1 cellular context compared by ENCODE assay signal in the genomic region with DNA sequence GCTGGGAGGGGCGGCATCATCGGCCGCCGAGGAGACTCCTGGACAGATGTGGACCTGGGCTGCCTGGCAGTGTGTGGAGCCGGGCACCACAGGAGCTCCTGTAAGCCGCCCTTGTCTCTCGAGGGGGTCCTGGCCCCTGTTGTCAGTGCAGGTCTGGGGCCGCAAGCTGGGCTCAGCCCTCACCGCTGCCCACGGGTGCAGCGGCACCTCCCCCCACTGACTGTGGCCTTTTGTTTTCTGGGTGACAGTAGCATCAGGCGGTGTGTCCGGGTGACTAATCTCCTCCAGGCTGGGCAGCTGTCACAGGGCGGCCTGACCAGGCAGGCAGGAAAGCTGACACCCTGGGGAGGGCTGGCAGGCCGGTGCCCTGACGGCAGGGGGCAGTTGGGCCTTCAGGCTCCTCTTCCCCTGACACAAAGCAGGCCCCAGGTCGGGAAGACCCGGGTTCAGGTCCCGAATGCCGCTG.
TF ChIP-seq lines count a peak whose summit lies in the region.

No MANE protein-coding gene starts in this region.

TF ChIP-seq in K562, 482 proteins besides CTCF, POLR2A, EP300 and RAD21:
- TF ChIP-seq ZFX (CRISPR knock-in tag; IDR thresholded peaks at IDR 0.05) (peak; percentile 19), HNRNPL (IDR thresholded peaks at IDR 0.05; ENCODE audit: low read depth, low read length) (0 out of 2 replicates have a peak, but pooled peaks have one; percentile 24), MCM7 (IDR thresholded peaks at IDR 0.05) (no peak), PCBP1 (IDR thresholded peaks at IDR 0.05; ENCODE audit: low read depth, low read length, poor library complexity, severe bottlenecking) (peak; percentile 43), FIP1L1 (IDR thresholded peaks at IDR 0.05; ENCODE audit: low read depth, low read length, poor library complexity, severe bottlenecking) (peak; percentile 38), STAT6 (CRISPR knock-in tag; IDR thresholded peaks at IDR 0.05) (no peak), POLR2G (IDR thresholded peaks at IDR 0.05; ENCODE audit: low read depth, low read length) (peak; percentile 13; the same call in 1 of the 2 replicates), BRCA1 (IDR thresholded peaks at IDR 0.05) (no peak), BRCA1 (CRISPR knock-in tag; IDR thresholded peaks at IDR 0.05) (0 out of 2 replicates have a peak, but pooled peaks have one; percentile 76)
- TF ChIP-seq, protein P1, sequence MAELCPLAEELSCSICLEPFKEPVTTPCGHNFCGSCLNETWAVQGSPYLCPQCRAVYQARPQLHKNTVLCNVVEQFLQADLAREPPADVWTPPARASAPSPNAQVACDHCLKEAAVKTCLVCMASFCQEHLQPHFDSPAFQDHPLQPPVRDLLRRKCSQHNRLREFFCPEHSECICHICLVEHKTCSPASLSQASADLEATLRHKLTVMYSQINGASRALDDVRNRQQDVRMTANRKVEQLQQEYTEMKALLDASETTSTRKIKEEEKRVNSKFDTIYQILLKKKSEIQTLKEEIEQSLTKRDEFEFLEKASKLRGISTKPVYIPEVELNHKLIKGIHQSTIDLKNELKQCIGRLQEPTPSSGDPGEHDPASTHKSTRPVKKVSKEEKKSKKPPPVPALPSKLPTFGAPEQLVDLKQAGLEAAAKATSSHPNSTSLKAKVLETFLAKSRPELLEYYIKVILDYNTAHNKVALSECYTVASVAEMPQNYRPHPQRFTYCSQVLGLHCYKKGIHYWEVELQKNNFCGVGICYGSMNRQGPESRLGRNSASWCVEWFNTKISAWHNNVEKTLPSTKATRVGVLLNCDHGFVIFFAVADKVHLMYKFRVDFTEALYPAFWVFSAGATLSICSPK (IDR thresholded peaks at IDR 0.05; ENCODE audit: borderline replicate concordance): no peak
- TF ChIP-seq, protein P2, sequence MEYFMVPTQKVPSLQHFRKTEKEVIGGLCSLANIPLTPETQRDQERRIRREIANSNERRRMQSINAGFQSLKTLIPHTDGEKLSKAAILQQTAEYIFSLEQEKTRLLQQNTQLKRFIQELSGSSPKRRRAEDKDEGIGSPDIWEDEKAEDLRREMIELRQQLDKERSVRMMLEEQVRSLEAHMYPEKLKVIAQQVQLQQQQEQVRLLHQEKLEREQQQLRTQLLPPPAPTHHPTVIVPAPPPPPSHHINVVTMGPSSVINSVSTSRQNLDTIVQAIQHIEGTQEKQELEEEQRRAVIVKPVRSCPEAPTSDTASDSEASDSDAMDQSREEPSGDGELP (CRISPR knock-in tag; IDR thresholded peaks at IDR 0.05; ENCODE audit: borderline replicate concordance): peak; percentile 39; the same call in 1 of the 2 replicates
